In genomic region chr4:52834641-52835456, GRCh38 we compare ENCODE assay signal across 8 cellular contexts. TPM values are rescaled to one million over a fixed set of nuclear protein-coding genes. Genes with fewer than 3 reads are reported as not detected.
DNase-seq lines count a peak whose midpoint lies in the region; ATAC-seq and TF ChIP-seq lines count a peak whose summit lies in the region.
"Not testable (repeated sequence)": the region's sequence is repeated elsewhere in the genome, so short reads cannot be mapped to it uniquely, and the experiment has no call there.

No MANE protein-coding gene starts in this region.

- CTCF ChIA-PET in WTC11 (lab: Charles Lee): interaction anchor here (0.7 to 2.0 kb wide), 9 partner anchors 14 to 483 kb away, joined by 3 to 8 read pairs (median 3); no protein-coding TSS in a partner anchor

- POLR2A ChIA-PET in WTC11 (lab: Charles Lee): interaction anchor here (0.9 to 1.4 kb wide), 4 partner anchors 25 to 122 kb away, joined by 3 read pairs; no protein-coding TSS in a partner anchor

- H3K4me3 Mint-ChIP-seq in WTC11, endodermal cell: not testable (repeated sequence)

- ATAC-seq in WTC11: peak; percentile 67

- H2BK120ac ChIP-seq in mesendoderm (ENCODE audit: low read depth, low read length): peak overlapping the region; percentile 63

- peaks cover 11% of the 10 kb centered on the region for H3K36me3 Mint-ChIP-seq in WTC11
- not testable (repeated sequence) for H3K36me3 Mint-ChIP-seq in endodermal cell (ENCODE audit: low read depth)

- H3K56ac ChIP-seq in mesendoderm (ENCODE audit: low read length): peak overlapping the region; percentile 69

- not testable (repeated sequence) for H3K79me1 ChIP-seq in mesendoderm (ENCODE audit: low read length)

- H2BK5ac ChIP-seq in mesendoderm (ENCODE audit: low read length): peak overlapping the region; percentile 66

- not testable (repeated sequence) for TF ChIP-seq CTCF in WTC11 (IDR thresholded peaks at IDR 0.05); endodermal cell (conservative IDR thresholded peaks at IDR 0.05)

- H3K27ac Mint-ChIP-seq in WTC11 (peak overlapping the region; percentile 60), endodermal cell (peak overlapping the region; percentile 76)

- H3K9me3 Mint-ChIP-seq in WTC11: peaks cover 18% of the 10 kb centered on the region
- not testable (repeated sequence) for H3K9me3 Mint-ChIP-seq in endodermal cell

- not testable (repeated sequence) for H2BK15ac ChIP-seq in mesendoderm (replicated peaks; ENCODE audit: low read depth)

- not testable (repeated sequence) for H3K79me2 ChIP-seq in mesendoderm (ENCODE audit: control insufficient read depth, insufficient read depth, low read length)

- H3K4me3 ChIP-seq in HUES48 (ENCODE audit: low read depth, low read length); endodermal cell (ENCODE audit: low read length); iPS-18a (ENCODE audit: low read length); mesendoderm (ENCODE audit: low read length): not testable (repeated sequence)

- WGBS in endodermal cell (ENCODE audit: insufficient coverage in 1 of 2, insufficient read length in 1 of 2), 2 experiments: 15 to 24% methylated on average over 5 to 8 of the region's 8 CpGs
- no CpG with 5 or more reads among the region's 8 CpGs for WGBS in mesendoderm (ENCODE audit: extremely low coverage, insufficient coverage, low lambda C conversion rate)

- H3K4me1 ChIP-seq in HUES48 (ENCODE audit: control insufficient read depth, insufficient read depth, low read length): peaks cover 40% of the 10 kb centered on the region
- peaks cover 29% of the 10 kb centered on the region for H3K4me1 ChIP-seq in endodermal cell (ENCODE audit: control insufficient read depth, insufficient read depth, low read length)
- peaks cover 24% of the 10 kb centered on the region for H3K4me1 ChIP-seq in iPS-18a (ENCODE audit: control insufficient read depth, low read depth, low read length)
- peaks cover 39% of the 10 kb centered on the region for H3K4me1 ChIP-seq in mesendoderm (ENCODE audit: control insufficient read depth, low read depth, low read length)

- H3K4ac ChIP-seq in mesendoderm (ENCODE audit: low read depth, low read length): not testable (repeated sequence)

- H3K4me2 ChIP-seq in mesendoderm (ENCODE audit: low read length): not testable (repeated sequence)

- DNase-seq in ELF-1 (ENCODE audit: low read depth, low spot score) (peak; percentile 52), Kasumi-1 (lab: John Stamatoyannopoulos, UW) (peak; percentile 48 to 72), WTC11 (ENCODE audit: low spot score) (peak; percentile 74), endodermal cell (peak; percentile 89), iPS DF 19.7 (ENCODE audit: low read depth, low spot score) (peak; percentile 82), mesendoderm (peak; percentile 80)

- H3K27me3 Mint-ChIP-seq in WTC11 (ENCODE audit: low read depth): peaks cover 20% of the 10 kb centered on the region
- H3K27me3 Mint-ChIP-seq in endodermal cell (ENCODE audit: insufficient read depth): not testable (repeated sequence)

- not testable (repeated sequence) for H4K5ac ChIP-seq in mesendoderm (ENCODE audit: low read length)

- H3K36me3 ChIP-seq in HUES48 (ENCODE audit: control insufficient read depth, insufficient read depth, low read length); endodermal cell (ENCODE audit: control insufficient read depth, insufficient read depth, low read length); iPS-18a (ENCODE audit: control insufficient read depth, low read depth, low read length); mesendoderm (ENCODE audit: control insufficient read depth, insufficient read depth, low read length): not testable (repeated sequence)

- H3K27ac ChIP-seq in HUES48 (ENCODE audit: low read depth, low read length) (peak overlapping the region; percentile 90), iPS-18a (ENCODE audit: low read length) (peak overlapping the region; percentile 66), mesendoderm (ENCODE audit: low read depth, low read length) (peak overlapping the region; percentile 56)
- H3K27ac ChIP-seq in endodermal cell (ENCODE audit: low read depth, low read length): not testable (repeated sequence)

- H3K9ac ChIP-seq in HUES48 (ENCODE audit: low read depth, low read length): peak overlapping the region; percentile 42; the same call in 1 of the 2 replicates
- H3K9ac ChIP-seq in endodermal cell (ENCODE audit: extremely low read depth, low read length, poor library complexity, severe bottlenecking); iPS-18a (ENCODE audit: low read length); mesendoderm (ENCODE audit: low read length): not testable (repeated sequence)

- H3K9me3 ChIP-seq in HUES48 (ENCODE audit: control insufficient read depth, insufficient read depth, low read length); endodermal cell (ENCODE audit: control insufficient read depth, low read length); iPS-18a (ENCODE audit: control insufficient read depth, low read depth, low read length): not testable (repeated sequence)

- not testable (repeated sequence) for H3K27me3 ChIP-seq in HUES48 (ENCODE audit: control insufficient read depth, insufficient read depth, low read length); endodermal cell (ENCODE audit: control insufficient read depth, insufficient read depth, low read length, poor library complexity, severe bottlenecking); mesendoderm (ENCODE audit: insufficient read depth, low read length, poor library complexity)
- H3K27me3 ChIP-seq in iPS-18a (ENCODE audit: control insufficient read depth, insufficient read depth, low read length): peaks cover 11% of the 10 kb centered on the region

- H3K18ac ChIP-seq in mesendoderm (ENCODE audit: low read length): peak overlapping the region; percentile 61

- H3K4me1 Mint-ChIP-seq in WTC11 (peaks cover 67% of the 10 kb centered on the region), endodermal cell (peaks cover 40% of the 10 kb centered on the region)

- H4K8ac ChIP-seq in mesendoderm (ENCODE audit: low read depth, low read length): not testable (repeated sequence)

- H3K23ac ChIP-seq in mesendoderm (ENCODE audit: low read length): not testable (repeated sequence)

- not testable (repeated sequence) for H2AK5ac ChIP-seq in mesendoderm (ENCODE audit: low read length)

TF ChIP-seq in WTC11, 78 proteins besides CTCF, POLR2A, EP300 and RAD21 (continues in another document):
- TF ChIP-seq FOXK1 (CRISPR knock-in tag; IDR thresholded peaks at IDR 0.05): 0 out of 2 replicates have a peak, but pooled peaks have one; percentile 21
- TF ChIP-seq EMX1 (CRISPR knock-in tag; IDR thresholded peaks at IDR 0.05): 0 out of 2 replicates have a peak, but pooled peaks have one; percentile 69
- TF ChIP-seq ZNF416 (CRISPR knock-in tag; IDR thresholded peaks at IDR 0.05): 0 out of 2 replicates have a peak, but pooled peaks have one; percentile 41
- peak; percentile 50; the same call in 1 of the 2 replicates for TF ChIP-seq MYBL2 (CRISPR knock-in tag; IDR thresholded peaks at IDR 0.05)
- TF ChIP-seq ERG (CRISPR knock-in tag; IDR thresholded peaks at IDR 0.05): 0 out of 2 replicates have a peak, but pooled peaks have one; percentile 5
- TF ChIP-seq ZNF423 (CRISPR knock-in tag; IDR thresholded peaks at IDR 0.05): peak; percentile 64; the same call in 1 of the 2 replicates
- 0 out of 2 replicates have a peak, but pooled peaks have one; percentile 19 for TF ChIP-seq AR (CRISPR knock-in tag; IDR thresholded peaks at IDR 0.05)

RNA-seq across cellular contexts. Expression of gene RASL11B, which starts 27.3 kb away (rescaled TPM):
- 58.5 to 71.9 TPM (median 69.9 TPM) in 3 replicates for total RNA-seq in WTC11 (2021)
- total RNA-seq in endodermal cell: 10 to 100 TPM in 1 of 2 donors, 1 to 10 TPM in 1; 7.0 to 12.7 TPM
- 35.2 TPM for polyA plus RNA-seq in endodermal cell (2013, experiment 1 of 2)
- 28.1 TPM for polyA plus RNA-seq in endodermal cell (2013, experiment 2 of 2)
- 35.4 TPM for polyA plus RNA-seq in mesendoderm (2013, experiment 1 of 2)
- polyA plus RNA-seq in mesendoderm (2013, experiment 2 of 2): 35.7 TPM
